ENCODE assay signal across 25 cellular contexts in the genomic region with DNA sequence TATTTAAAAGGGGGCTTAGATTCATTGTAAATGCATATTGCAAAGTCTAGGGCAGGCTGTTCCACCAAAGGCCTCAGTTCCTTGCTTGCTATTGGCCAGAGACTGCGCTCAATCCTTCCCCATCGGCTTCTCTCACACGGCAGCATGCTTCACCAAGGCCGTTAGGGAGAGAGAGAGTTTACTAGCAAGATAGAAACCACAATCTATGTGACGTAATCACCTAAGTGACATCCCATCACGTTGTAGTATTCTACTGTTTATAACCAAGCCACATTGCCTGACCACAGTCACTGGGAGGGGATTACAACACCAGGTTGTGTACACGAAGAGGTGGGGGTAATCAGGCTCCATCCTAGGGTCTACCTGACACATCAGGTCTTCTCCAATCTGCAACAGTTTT.
"Had no signal": no experiment of that assay in that cellular context is flagged by ENCODE, and none has a peak within 500 bp of the region (broad histone marks: within the 10 kb centered on the region; RNA-seq: fewer than 3 reads in every experiment).

No MANE protein-coding gene starts in this region.

- H3K27ac ChIP-seq: breast epithelium, colonic mucosa, WERI-Rb-1 had no signal

- H3K9me3 ChIP-seq: breast epithelium, colonic mucosa had no signal

- H3K4me3 ChIP-seq: breast epithelium, colonic mucosa had no signal

- H3K4me1 ChIP-seq: breast epithelium, colonic mucosa had no signal

- H3K36me3 ChIP-seq: breast epithelium, colonic mucosa, WERI-Rb-1 had no signal

- DNase-seq: activated CD4-positive, alpha-beta memory T cell treated with anti-CD3 and anti-CD28 coated beads, Interleukin-2, amount 10 ng/mL, durations not matched to agents 7 days and 5 days; activated CD4-positive, alpha-beta T cell treated with anti-CD3 and anti-CD28 coated beads for 36 hours; activated CD4-positive, alpha-beta T cell treated with anti-CD3 and anti-CD28 coated beads, Interleukin-2, amount 50 U/mL, for 1 hour; activated gamma-delta T cell treated with Interleukin-2 at 50 U/mL for 16 hours; activated naive CD4-positive, alpha-beta T cell treated with anti-CD3 and anti-CD28 coated beads, Interleukin-2, amount 10 ng/mL, durations not matched to agents 7 days and 5 days; activated naive CD8-positive, alpha-beta T cell treated with anti-CD3 and anti-CD28 coated beads for 36 hours; activated T-cell treated with anti-CD3 and anti-CD28 coated beads for 4 hours; activated T-cell treated with anti-CD3 and anti-CD28 coated beads, Interleukin-2, amount 50 U/mL, for 72 hours; caudate nucleus; colonic mucosa; Karpas-422; MM.1S; NCI-H1105; NCI-H1436; NCI-H1694 treated with DMSO at 0.1 percent for 48 hours; NCI-H2029 treated with DMSO at 0.1 percent for 48 hours; NCI-H345; NCI-H510A; NCI-H69; NK-92 treated with Interleukin-12 subunit alpha and Interleukin-12 subunit beta, amount 100 ng/mL, for 24 hours; PC-3; SIG-M5; T-helper 1 cell; WERI-Rb-1 had no signal

- H3K27me3 ChIP-seq: breast epithelium, colonic mucosa had no signal
